8 cellular contexts compared by ENCODE assay signal in genomic region chr18:11851156-11852047, GRCh38. TPM values are rescaled to one million over a fixed set of nuclear protein-coding genes. Genes with fewer than 3 reads are reported as not detected.
DNase-seq lines count a peak whose midpoint lies in the region; ATAC-seq and TF ChIP-seq lines count a peak whose summit lies in the region.

CHMP1B (plus strand) TSS chr18:11851413; CDS start chr18:11851512, 99 bp downstream.

- DNase-seq in BE2C (peak; percentile 90), GM19240 (ENCODE audit: insufficient read length, low spot score) (peak; percentile 91), NCI-H526 treated with DMSO at 0.1 percent for 48 hours (lab: John Stamatoyannopoulos, UW) (peak; percentile 72), cortex of kidney (lab: John Stamatoyannopoulos, UW) (peak; percentile 81), left kidney (ENCODE audit: low read depth, low spot score) (peak; percentile 98)
- peak; percentile 97 for DNase-seq in activated CD4-positive, alpha-beta T cell treated with anti-CD3 and anti-CD28 coated beads, Interleukin-2, amount 10 ng/mL, durations not matched to agents 7 days and 5 days
- peak; percentile 97 to 98 for DNase-seq in stimulated activated CD4-positive, alpha-beta T cell treated with anti-CD3 and anti-CD28 coated beads, Interleukin-2, amount 100 ng/mL, for 24 hours

- peak within 1 kb of the TSS; percentile 96 for H3K4me3 ChIP-seq in BE2C (ENCODE audit: low read depth, low read length)

- H3K4me3 Mint-ChIP-seq in activated CD4-positive, alpha-beta T cell treated with anti-CD3 and anti-CD28 coated beads, Interleukin-2, amount 10 ng/mL, durations not matched to agents 7 days and 5 days, result peak within 1 kb of the TSS; percentile 100

- peaks cover 6% of the 10 kb centered on the region for H3K36me3 Mint-ChIP-seq in activated CD4-positive, alpha-beta T cell treated with anti-CD3 and anti-CD28 coated beads, Interleukin-2, amount 10 ng/mL, durations not matched to agents 7 days and 5 days (ENCODE audit: low read depth)

- no peak for TF ChIP-seq CTCF in BE2C (IDR thresholded peaks at IDR 0.05; ENCODE audit: low read depth, low read length)

- no peaks in the 10 kb centered on the region for H3K27me3 ChIP-seq in BE2C

- peaks cover 32% of the 10 kb centered on the region for H3K4me1 Mint-ChIP-seq in activated CD4-positive, alpha-beta T cell treated with anti-CD3 and anti-CD28 coated beads, Interleukin-2, amount 10 ng/mL, durations not matched to agents 7 days and 5 days

- H3K4me1 ChIP-seq in BE2C, result no peaks in the 10 kb centered on the region

- H3K9me3 Mint-ChIP-seq in activated CD4-positive, alpha-beta T cell treated with anti-CD3 and anti-CD28 coated beads, Interleukin-2, amount 10 ng/mL, durations not matched to agents 7 days and 5 days, result no peaks in the 10 kb centered on the region

- peaks cover 5% of the 10 kb centered on the region for H3K27me3 Mint-ChIP-seq in activated CD4-positive, alpha-beta T cell treated with anti-CD3 and anti-CD28 coated beads, Interleukin-2, amount 10 ng/mL, durations not matched to agents 7 days and 5 days

- POLR2A ChIA-PET in activated CD4-positive, alpha-beta T cell treated with anti-CD3 and anti-CD28 coated beads, Interleukin-2, amount 10 ng/mL, durations not matched to agents 7 days and 5 days (lab: Charles Lee), result no interaction called here

- no peaks in the 10 kb centered on the region for H3K36me3 ChIP-seq in BE2C

- peak; percentile 96 for ATAC-seq in HG03460 (IDR thresholded peaks at IDR 0.05; ENCODE audit: unreplicated experiment)

- H3K27ac Mint-ChIP-seq in activated CD4-positive, alpha-beta T cell treated with anti-CD3 and anti-CD28 coated beads, Interleukin-2, amount 10 ng/mL, durations not matched to agents 7 days and 5 days, result peak within 1 kb of the TSS; percentile 100

- CTCF ChIA-PET in activated CD4-positive, alpha-beta T cell treated with anti-CD3 and anti-CD28 coated beads, Interleukin-2, amount 10 ng/mL, durations not matched to agents 7 days and 5 days (lab: Charles Lee), result no interaction called here

- H3K9me3 ChIP-seq in BE2C, result no peaks in the 10 kb centered on the region

RNA-seq across cellular contexts. Expression of gene CHMP1B, which starts in this region (rescaled TPM):
- 13.9 TPM for polyA plus RNA-seq in BE2C (2012; ENCODE audit: insufficient read depth, insufficient read length, low read depth)
- 10 to 100 TPM; 24.3 to 26.8 TPM for total RNA-seq in activated CD4-positive, alpha-beta T cell treated with anti-CD3 and anti-CD28 coated beads, Interleukin-2, amount 10 ng/mL, durations not matched to agents 7 days and 5 days

Comparison
In these comparisons a context has a peak if more than half of its experiments do, and no peak if none do; other contexts are left out.
1. Peak in every context shown above with its lines: DNase-seq, ATAC-seq and H3K4me3 ChIP-seq.